Comparison of ENCODE assay signal across 17 cellular contexts in genomic region chr9:18921677-18922076, GRCh38.
"Had no signal": no experiment of that assay in that cellular context is flagged by ENCODE, and none has a peak within 500 bp of the region (broad histone marks: within the 10 kb centered on the region; RNA-seq: fewer than 3 reads in every experiment).

No MANE protein-coding gene starts in this region.

- H3K4me3 ChIP-seq: cardiac muscle cell, smooth muscle cell, suprapubic skin had no signal

- ATAC-seq: left ventricle myocardium superior; natural killer cell; stimulated activated naive CD8-positive, alpha-beta T cell treated with anti-CD3 and anti-CD28 coated beads, Interleukin-15, Interleukin-2, amounts not matched to agents 100 U/mL and 50 U/mL, for 24 hours had no signal

- H3K9me3 ChIP-seq: suprapubic skin had no signal

- H3K27ac ChIP-seq: cardiac muscle cell, suprapubic skin had no signal

- DNase-seq: activated B cell treated with CpG ODN at 0.5 μM for 24 hours; activated CD4-positive, alpha-beta T cell treated with anti-CD3 and anti-CD28 coated beads, Interleukin-2, amount 10 ng/mL, durations not matched to agents 24 days and 14 days; activated CD8-positive, alpha-beta memory T cell treated with anti-CD3 and anti-CD28 coated beads, Interleukin-2, amount 50 U/mL, for 48 hours; activated naive CD4-positive, alpha-beta T cell; erythroblast; glutamatergic neuron; kidney glomerular epithelial cell; left ventricle myocardium superior; mesendoderm; natural killer cell; stimulated activated CD4-positive, alpha-beta T cell treated with anti-CD3 and anti-CD28 coated beads, Interleukin-4, amount 100 ng/mL, for 4 hours; stimulated activated CD8-positive, alpha-beta memory T cell treated with anti-CD3 and anti-CD28 coated beads, Interleukin-4, amount 100 ng/mL, for 48 hours; stimulated activated naive CD8-positive, alpha-beta T cell treated with anti-CD3 and anti-CD28 coated beads, Interleukin-15, Interleukin-2, amounts not matched to agents 100 U/mL and 50 U/mL, for 24 hours; T-helper 2 cell had no signal

- H3K27me3 ChIP-seq: cardiac muscle cell, suprapubic skin had no signal

- H3K36me3 ChIP-seq: cardiac muscle cell, suprapubic skin had no signal
